Comparison of ENCODE assay signal across 8 cellular contexts in the genomic region with DNA sequence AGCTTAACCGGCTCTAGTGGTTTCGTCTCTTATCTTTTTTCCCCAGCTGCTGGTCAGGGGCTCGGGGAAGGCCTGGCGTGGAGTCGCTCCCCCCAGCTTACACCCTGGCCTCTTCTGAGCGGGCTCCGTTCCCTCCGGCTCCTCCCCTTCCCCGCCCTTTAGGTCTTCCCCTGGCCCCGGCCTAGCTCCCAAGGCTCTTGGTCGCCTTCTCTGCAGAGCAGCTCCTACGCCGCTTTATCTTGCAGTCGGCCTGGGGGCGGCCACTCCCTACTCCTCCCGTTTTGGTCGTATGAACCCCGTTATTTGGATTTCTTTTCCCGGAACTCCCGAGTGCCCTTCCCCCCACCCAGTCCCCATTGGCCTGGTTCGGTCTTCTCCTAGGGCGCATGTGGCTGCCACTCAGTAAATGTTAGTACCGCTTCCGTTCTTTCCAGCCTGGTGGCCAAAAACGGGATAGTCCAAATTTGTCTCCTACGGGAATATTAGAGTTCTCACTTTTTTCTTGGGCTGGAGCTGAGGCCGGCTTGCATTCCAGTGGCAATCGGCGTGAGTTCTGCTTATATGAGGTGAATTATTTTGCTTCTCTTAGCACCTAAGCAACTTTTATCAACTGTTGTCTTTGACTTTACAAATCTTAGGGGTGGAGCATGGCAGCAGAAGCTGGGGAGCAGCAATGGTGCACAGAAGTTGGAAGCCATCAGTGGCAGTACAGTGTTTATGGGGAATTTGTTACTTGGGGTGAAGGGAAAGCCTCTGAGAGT. TPM values are rescaled to one million over a fixed set of nuclear protein-coding genes. Genes with fewer than 3 reads are reported as not detected.
DNase-seq lines count a peak whose midpoint lies in the region; TF ChIP-seq lines count a peak whose summit lies in the region.

No MANE protein-coding gene starts in this region.

- H4K20me1 ChIP-seq in PC-9 (ENCODE audit: insufficient read depth): peaks cover 46% of the 10 kb centered on the region

- peak overlapping the region; percentile 76 for H3K27ac ChIP-seq in HEK293 (ENCODE audit: extremely low read depth, low read depth, low read length)
- peak overlapping the region; percentile 64 for H3K27ac ChIP-seq in PC-9
- H3K27ac ChIP-seq in brain microvascular endothelial cell: peak overlapping the region; percentile 97

- H3K4me1 ChIP-seq in HEK293 (ENCODE audit: control insufficient read depth, insufficient read depth, low read length): no peaks in the 10 kb centered on the region
- H3K4me1 ChIP-seq in PC-9 (replicated peaks; ENCODE audit: insufficient read depth): peaks cover 12% of the 10 kb centered on the region

- peaks cover 18% of the 10 kb centered on the region for H3F3A ChIP-seq in PC-9 (ENCODE audit: insufficient read depth, low read depth)

- H3K4me3 ChIP-seq in HEK293 (ENCODE audit: low read depth, low read length) (peak overlapping the region; percentile 98), PC-9 (peak overlapping the region; percentile 95), brain microvascular endothelial cell (ENCODE audit: low read depth, low read length) (peak overlapping the region; percentile 98)

- H2AFZ ChIP-seq in PC-9: peak overlapping the region; percentile 62

- H3K36me3 ChIP-seq in HEK293 (ENCODE audit: control insufficient read depth in 2 of 2, insufficient read depth in 1 of 2, low read length in 2 of 2) (peaks cover 11 to 34% of the 10 kb centered on the region in 2 experiments; a peak in 2 of 3 replicates), PC-9 (ENCODE audit: low read depth) (peaks cover 23% of the 10 kb centered on the region), brain microvascular endothelial cell (replicated peaks) (peaks cover 14% of the 10 kb centered on the region)

- POLR2A ChIA-PET in HEK293 (lab: Yijun Ruan, JAX): interaction anchor here (0.7 to 2.2 kb wide), 13 partner anchors 9 to 164 kb away, joined by 3 to 24 read pairs (median 4); partner anchors contain the start of gene TRAPPC3
- POLR2A ChIA-PET in PC-9 (lab: Charles Lee; ENCODE audit: unreplicated experiment): interaction anchor here (0.6 to 1.0 kb wide), 8 partner anchors 20 to 1466 kb away, joined by 3 to 13 read pairs (median 4); a partner anchor contains a TSS

- intact Hi-C loops in PC-9 (cut with micrococcal nuclease; ENCODE audit: unreplicated experiment): loop anchor here (1.0 to 2.0 kb wide), 5 partner anchors 20 to 124 kb away; partner anchors contain the start of gene TRAPPC3

- BruUV-seq in PC-9 (replicated peaks; lab: Mats Ljungman, UMichigan): TSS peak; percentile 38

- H3K9me3 ChIP-seq in HEK293 (ENCODE audit: control insufficient read depth, insufficient read depth, low read depth, low read length): no peaks in the 10 kb centered on the region
- H3K9me3 ChIP-seq in PC-9 (ENCODE audit: insufficient read depth, low read depth): no peaks in the 10 kb centered on the region

- no peaks in the 10 kb centered on the region for H3K9me2 ChIP-seq in PC-9 (ENCODE audit: insufficient read depth)

- H3K4me2 ChIP-seq in PC-9: peak overlapping the region; percentile 96

- TF ChIP-seq CTCF in HEK293 (tag by site-specific recombination; IDR thresholded peaks at IDR 0.05): peak; percentile 48; the same call in 1 of the 2 replicates
- peak; percentile 72 for TF ChIP-seq CTCF in PC-9 (conservative IDR thresholded peaks at IDR 0.05)
- TF ChIP-seq CTCF in brain microvascular endothelial cell (IDR thresholded peaks at IDR 0.05; ENCODE audit: low read depth, low read length, missing control alignments): peak; percentile 60

- in situ Hi-C loops in brain microvascular endothelial cell (cut with HindIII; ENCODE audit: low pct_ligation_motif_present, low sequenced_read_pairs): no loop called here

- peaks cover 53% of the 10 kb centered on the region for H3K79me2 ChIP-seq in PC-9 (ENCODE audit: low read depth)

- peak in 3 of 4 experiments; percentile 62 to 80 (median 74) for DNase-seq in activated naive CD4-positive, alpha-beta T cell (lab: John Stamatoyannopoulos, UW)
- no peak for DNase-seq in activated naive CD4-positive, alpha-beta T cell treated with Interleukin-2 at 50 U/mL for 16 hours
- DNase-seq in Kasumi-1 (lab: John Stamatoyannopoulos, UW) (peak; percentile 90 to 91), PC-9 (peak in 1 of 2 experiments; percentile 84), brain microvascular endothelial cell (peak; percentile 88), iPS-NIHi11 (ENCODE audit: low spot score) (peak; percentile 87)
- peak; percentile 10 to 77 (median 61) for DNase-seq in stimulated activated CD4-positive, alpha-beta T cell treated with anti-CD3 and anti-CD28 coated beads, Interleukin-1b, Interleukin-23, amount 100 ng/mL, for 24 hours (ENCODE audit: low read depth in 4 of 4, low spot score in 1 of 4)

- no peaks in the 10 kb centered on the region for H3K27me3 ChIP-seq in PC-9 (ENCODE audit: insufficient read depth, low read depth)
- H3K27me3 ChIP-seq in brain microvascular endothelial cell (replicated peaks): no peaks in the 10 kb centered on the region

- CTCF ChIA-PET in HEK293 (lab: Yijun Ruan, JAX) (interaction anchor here (1.0 to 2.6 kb wide), 13 partner anchors 10 to 342 kb away, joined by 3 to 24 read pairs (median 4); partner anchors contain the start of genes AGO1 and TRAPPC3), PC-9 (lab: Charles Lee) (interaction anchor here (0.9 to 1.5 kb wide), 4 partner anchors 34 to 75 kb away, joined by 3 to 12 read pairs (median 4); no protein-coding TSS in a partner anchor)

TF ChIP-seq in HEK293, 187 proteins besides CTCF, POLR2A, EP300 and RAD21 (continues in another document):
- TF ChIP-seq ZNF239 (tag by site-specific recombination; IDR thresholded peaks at IDR 0.05) (no peak), SP7 (tag by site-specific recombination; IDR thresholded peaks at IDR 0.05) (0 out of 2 replicates have a peak, but pooled peaks have one; percentile 12), ZNF792 (tag by site-specific recombination; IDR thresholded peaks at IDR 0.05) (0 out of 2 replicates have a peak, but pooled peaks have one; percentile 76), MZF1 (tag by site-specific recombination; IDR thresholded peaks at IDR 0.05; ENCODE audit: borderline replicate concordance) (peak; percentile 55; the same call in 1 of the 2 replicates), ZBTB17 (tag by site-specific recombination; IDR thresholded peaks at IDR 0.05) (peak; percentile 4), ZNF610 (tag by site-specific recombination; IDR thresholded peaks at IDR 0.05; ENCODE audit: borderline replicate concordance) (peak; percentile 82), ZSCAN18 (tag by site-specific recombination; IDR thresholded peaks at IDR 0.05) (0 out of 2 replicates have a peak, but pooled peaks have one; percentile 19), ZNF394 (tag by site-specific recombination; IDR thresholded peaks at IDR 0.05; ENCODE audit: borderline replicate concordance) (no peak; the same call in 1 of the 2 replicates), IKZF3 (tag by site-specific recombination; IDR thresholded peaks at IDR 0.05) (0 out of 2 replicates have a peak, but pooled peaks have one; percentile 38), ZNF501 (tag by site-specific recombination; IDR thresholded peaks at IDR 0.05) (peak; percentile 81), BCL11B (tag by site-specific recombination; IDR thresholded peaks at IDR 0.05; ENCODE audit: low read depth) (no peak)
- TF ChIP-seq, protein P1, sequence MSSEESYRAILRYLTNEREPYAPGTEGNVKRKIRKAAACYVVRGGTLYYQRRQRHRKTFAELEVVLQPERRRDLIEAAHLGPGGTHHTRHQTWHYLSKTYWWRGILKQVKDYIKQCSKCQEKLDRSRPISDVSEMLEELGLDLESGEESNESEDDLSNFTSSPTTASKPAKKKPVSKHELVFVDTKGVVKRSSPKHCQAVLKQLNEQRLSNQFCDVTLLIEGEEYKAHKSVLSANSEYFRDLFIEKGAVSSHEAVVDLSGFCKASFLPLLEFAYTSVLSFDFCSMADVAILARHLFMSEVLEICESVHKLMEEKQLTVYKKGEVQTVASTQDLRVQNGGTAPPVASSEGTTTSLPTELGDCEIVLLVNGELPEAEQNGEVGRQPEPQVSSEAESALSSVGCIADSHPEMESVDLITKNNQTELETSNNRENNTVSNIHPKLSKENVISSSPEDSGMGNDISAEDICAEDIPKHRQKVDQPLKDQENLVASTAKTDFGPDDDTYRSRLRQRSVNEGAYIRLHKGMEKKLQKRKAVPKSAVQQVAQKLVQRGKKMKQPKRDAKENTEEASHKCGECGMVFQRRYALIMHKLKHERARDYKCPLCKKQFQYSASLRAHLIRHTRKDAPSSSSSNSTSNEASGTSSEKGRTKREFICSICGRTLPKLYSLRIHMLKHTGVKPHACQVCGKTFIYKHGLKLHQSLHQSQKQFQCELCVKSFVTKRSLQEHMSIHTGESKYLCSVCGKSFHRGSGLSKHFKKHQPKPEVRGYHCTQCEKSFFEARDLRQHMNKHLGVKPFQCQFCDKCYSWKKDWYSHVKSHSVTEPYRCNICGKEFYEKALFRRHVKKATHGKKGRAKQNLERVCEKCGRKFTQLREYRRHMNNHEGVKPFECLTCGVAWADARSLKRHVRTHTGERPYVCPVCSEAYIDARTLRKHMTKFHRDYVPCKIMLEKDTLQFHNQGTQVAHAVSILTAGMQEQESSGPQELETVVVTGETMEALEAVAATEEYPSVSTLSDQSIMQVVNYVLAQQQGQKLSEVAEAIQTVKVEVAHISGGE (tag by site-specific recombination; conservative IDR thresholded peaks at IDR 0.05; ENCODE audit: low read depth): peak; percentile 77
- TF ChIP-seq, protein P2, sequence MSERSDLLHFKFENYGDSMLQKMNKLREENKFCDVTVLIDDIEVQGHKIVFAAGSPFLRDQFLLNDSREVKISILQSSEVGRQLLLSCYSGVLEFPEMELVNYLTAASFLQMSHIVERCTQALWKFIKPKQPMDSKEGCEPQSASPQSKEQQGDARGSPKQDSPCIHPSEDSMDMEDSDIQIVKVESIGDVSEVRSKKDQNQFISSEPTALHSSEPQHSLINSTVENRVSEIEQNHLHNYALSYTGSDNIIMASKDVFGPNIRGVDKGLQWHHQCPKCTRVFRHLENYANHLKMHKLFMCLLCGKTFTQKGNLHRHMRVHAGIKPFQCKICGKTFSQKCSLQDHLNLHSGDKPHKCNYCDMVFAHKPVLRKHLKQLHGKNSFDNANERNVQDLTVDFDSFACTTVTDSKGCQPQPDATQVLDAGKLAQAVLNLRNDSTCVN (tag by site-specific recombination; optimal IDR thresholded peaks at IDR 0.05): peak; percentile 1

RNA-seq across cellular contexts. Expression of gene THRAP3, which starts 0.5 kb away (rescaled TPM):
- 83.2 and 143 TPM in 2 replicates for total RNA-seq in PC-9 (2021)
